ENCODE assay signal across 1 cellular context in genomic region chr3:57555738-57556458, GRCh38.
TF ChIP-seq lines count a peak whose summit lies in the region.

Gene PDE12 (plus strand): TSS chr3:57556274. CDS start chr3:57556380, 106 bp downstream.

TF ChIP-seq in HepG2, 621 proteins besides CTCF, POLR2A, EP300 and RAD21 (continued from another document and continues in another):
- peak; percentile 10; the same call in 1 of the 2 replicates for TF ChIP-seq ZNF318 (CRISPR knock-in tag; IDR thresholded peaks at IDR 0.05)
- peak; percentile 84; the same call in 1 of the 2 replicates for TF ChIP-seq EEA1 (CRISPR knock-in tag; IDR thresholded peaks at IDR 0.05; ENCODE audit: borderline replicate concordance)
- TF ChIP-seq NFIB (CRISPR knock-in tag; IDR thresholded peaks at IDR 0.05; ENCODE audit: borderline replicate concordance) = 0 out of 2 replicates have a peak, but pooled peaks have one; percentile 74
- peak; percentile 91; the same call in 1 of the 2 replicates for TF ChIP-seq RNF219 (CRISPR knock-in tag; IDR thresholded peaks at IDR 0.05)
- no peak for TF ChIP-seq KLF12 (CRISPR knock-in tag; IDR thresholded peaks at IDR 0.05; ENCODE audit: borderline replicate concordance)
- peak; percentile 91; the same call in 1 of the 2 replicates for TF ChIP-seq CBX5 (CRISPR knock-in tag; IDR thresholded peaks at IDR 0.05; ENCODE audit: borderline replicate concordance)
- peak; percentile 87 for TF ChIP-seq FOSL2 (CRISPR knock-in tag; IDR thresholded peaks at IDR 0.05)
- peak; percentile 47; the same call in 1 of the 2 replicates for TF ChIP-seq ZNF232 (CRISPR knock-in tag; IDR thresholded peaks at IDR 0.05; ENCODE audit: borderline replicate concordance)
- TF ChIP-seq ZNF775 (CRISPR knock-in tag; IDR thresholded peaks at IDR 0.05; ENCODE audit: borderline replicate concordance) = no peak; the same call in 1 of the 2 replicates
- TF ChIP-seq ZNF704 (CRISPR knock-in tag; IDR thresholded peaks at IDR 0.05; ENCODE audit: borderline replicate concordance) = peak; percentile 74; the same call in 1 of the 2 replicates
- TF ChIP-seq SALL2 (CRISPR knock-in tag; IDR thresholded peaks at IDR 0.05) = no peak
- TF ChIP-seq NFIC (IDR thresholded peaks at IDR 0.05; ENCODE audit: low read length) = peak; percentile 56; the same call in 1 of the 2 replicates
- peak; percentile 56 for TF ChIP-seq JARID2 (CRISPR knock-in tag; IDR thresholded peaks at IDR 0.05; ENCODE audit: insufficient replicate concordance)
- no peak; the same call in 1 of the 2 replicates for TF ChIP-seq ZNF615 (CRISPR knock-in tag; IDR thresholded peaks at IDR 0.05; ENCODE audit: borderline replicate concordance)
- peak; percentile 45; the same call in 1 of the 2 replicates for TF ChIP-seq HOXA5 (CRISPR knock-in tag; IDR thresholded peaks at IDR 0.05)
- peak; percentile 99 for TF ChIP-seq REPIN1 (CRISPR knock-in tag; IDR thresholded peaks at IDR 0.05; ENCODE audit: borderline replicate concordance, low read depth)
- peak; percentile 86; the same call in 1 of the 2 replicates for TF ChIP-seq EHMT2 (IDR thresholded peaks at IDR 0.05; ENCODE audit: borderline replicate concordance, low read depth, low read length)
- peak; percentile 94 for TF ChIP-seq POLR2G (IDR thresholded peaks at IDR 0.05; ENCODE audit: low read depth, low read length)
- peak; percentile 83 for TF ChIP-seq MNT (IDR thresholded peaks at IDR 0.05)
- peak; percentile 99 for TF ChIP-seq PHF8 (CRISPR knock-in tag; IDR thresholded peaks at IDR 0.05)
- TF ChIP-seq E2F1 (CRISPR knock-in tag; IDR thresholded peaks at IDR 0.05) = no peak; the same call in 1 of the 2 replicates
- no peak for TF ChIP-seq MBNL3 (CRISPR knock-in tag; conservative IDR thresholded peaks at IDR 0.05)
- TF ChIP-seq AKNA (CRISPR knock-in tag; IDR thresholded peaks at IDR 0.05; ENCODE audit: borderline replicate concordance) = no peak
- TF ChIP-seq ZNF792 (CRISPR knock-in tag; IDR thresholded peaks at IDR 0.05) = no peak
- TF ChIP-seq YEATS2 (CRISPR knock-in tag; IDR thresholded peaks at IDR 0.05; ENCODE audit: borderline replicate concordance) = peak; percentile 97
- no peak for TF ChIP-seq ZNF512B (CRISPR knock-in tag; IDR thresholded peaks at IDR 0.05; ENCODE audit: borderline replicate concordance)
- peak; percentile 36; the same call in 1 of the 2 replicates for TF ChIP-seq ZFP41 (CRISPR knock-in tag; IDR thresholded peaks at IDR 0.05; ENCODE audit: borderline replicate concordance)
- TF ChIP-seq SAP130 (CRISPR knock-in tag; IDR thresholded peaks at IDR 0.05; ENCODE audit: low read depth) = peak; percentile 98
- TF ChIP-seq SOX5 (CRISPR knock-in tag; IDR thresholded peaks at IDR 0.05; ENCODE audit: borderline replicate concordance) = peak; percentile 73
- peak; percentile 98 for TF ChIP-seq ZNF430 (CRISPR knock-in tag; IDR thresholded peaks at IDR 0.05)
- TF ChIP-seq NFE2 (CRISPR knock-in tag; IDR thresholded peaks at IDR 0.05) = no peak
- peak; percentile 73 for TF ChIP-seq FOXA3 (CRISPR knock-in tag; IDR thresholded peaks at IDR 0.05)
- TF ChIP-seq CBX2 (IDR thresholded peaks at IDR 0.05; ENCODE audit: low read depth, low read length) = no peak
- TF ChIP-seq CBX2 (CRISPR knock-in tag; IDR thresholded peaks at IDR 0.05; ENCODE audit: low read depth) = no peak
- TF ChIP-seq ZNF878 (CRISPR knock-in tag; IDR thresholded peaks at IDR 0.05) = peak; percentile 94
- peak; percentile 71 for TF ChIP-seq ZNF772 (CRISPR knock-in tag; IDR thresholded peaks at IDR 0.05)
- peak; percentile 63; the same call in 1 of the 2 replicates for TF ChIP-seq ZNF124 (CRISPR knock-in tag; IDR thresholded peaks at IDR 0.05)
